Comparison of ENCODE assay signal across 10 cellular contexts in the genomic region with DNA sequence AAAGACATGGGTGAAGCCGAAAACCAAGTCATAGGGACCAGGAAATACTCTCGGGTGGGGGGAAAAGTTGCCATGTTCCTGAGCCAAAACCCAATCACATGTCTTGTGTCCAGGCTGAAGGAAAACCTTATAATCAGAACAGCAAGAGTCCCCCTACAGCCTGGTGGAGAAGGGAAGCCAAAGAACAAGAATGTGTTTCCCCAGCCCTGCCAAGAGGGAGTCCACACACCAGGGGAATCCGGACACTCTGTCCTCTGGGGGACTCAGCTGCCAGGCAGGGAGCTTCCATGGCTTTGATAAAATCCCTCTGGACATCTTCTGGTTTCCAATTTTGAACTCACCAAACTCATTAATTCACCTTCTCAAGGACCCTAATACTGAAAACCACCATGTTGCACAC.
"Had no signal": no experiment of that assay in that cellular context is flagged by ENCODE, and none has a peak within 500 bp of the region (broad histone marks: within the 10 kb centered on the region; RNA-seq: fewer than 3 reads in every experiment).

No MANE protein-coding gene starts in this region.

- H3K27ac ChIP-seq: GM23248, HL-60 had no signal

- DNase-seq: GOT3, H7, HFFc6, IMR-90, KG1 had no signal

- H3K9me3 ChIP-seq: HAP-1 had no signal

- H3K4me3 ChIP-seq: GM23248, HAP-1, K562 had no signal

- ATAC-seq: HCT116, K562 had no signal

- H3K36me3 ChIP-seq: HAP-1 had no signal
